1 cellular context compared by ENCODE assay signal in genomic region chr21:37370152-37371040, GRCh38.
TF ChIP-seq lines count a peak whose summit lies in the region.

No MANE protein-coding gene starts in this region.

TF ChIP-seq in HepG2, 621 proteins besides CTCF, POLR2A, EP300 and RAD21 (continued from another document):
- TF ChIP-seq ZNF318 (CRISPR knock-in tag; IDR thresholded peaks at IDR 0.05) (no peak), HOXA5 (CRISPR knock-in tag; IDR thresholded peaks at IDR 0.05) (no peak)
TF ChIP-seq in HepG2: peak in this region for 0.
